34 cellular contexts compared by ENCODE assay signal in genomic region chr6:81925201-81925600, GRCh38.
"Had no signal": no experiment of that assay in that cellular context is flagged by ENCODE, and none has a peak within 500 bp of the region (broad histone marks: within the 10 kb centered on the region; RNA-seq: fewer than 3 reads in every experiment).

No MANE protein-coding gene starts in this region.

- H3K4me1 Mint-ChIP-seq: activated CD4-positive, alpha-beta memory T cell treated with anti-CD3 and anti-CD28 coated beads, Interleukin-2, amount 10 ng/mL, durations not matched to agents 7 days and 5 days; activated CD4-positive, alpha-beta T cell treated with anti-CD3 and anti-CD28 coated beads for 36 hours; activated CD4-positive, alpha-beta T cell treated with anti-CD3 and anti-CD28 coated beads, Interleukin-2, amount 10 ng/mL, durations not matched to agents 7 days and 5 days; activated CD8-positive, alpha-beta memory T cell treated with anti-CD3 and anti-CD28 coated beads, Interleukin-2, amount 10 ng/mL, durations not matched to agents 7 days and 5 days; activated naive CD8-positive, alpha-beta T cell treated with anti-CD3 and anti-CD28 coated beads for 36 hours; WTC11 had no signal

- H3K4me3 Mint-ChIP-seq: activated CD4-positive, alpha-beta memory T cell treated with anti-CD3 and anti-CD28 coated beads, Interleukin-2, amount 10 ng/mL, durations not matched to agents 7 days and 5 days; activated CD4-positive, alpha-beta T cell treated with anti-CD3 and anti-CD28 coated beads for 36 hours; activated CD4-positive, alpha-beta T cell treated with anti-CD3 and anti-CD28 coated beads, Interleukin-2, amount 10 ng/mL, durations not matched to agents 7 days and 5 days; activated CD8-positive, alpha-beta memory T cell treated with anti-CD3 and anti-CD28 coated beads, Interleukin-2, amount 10 ng/mL, durations not matched to agents 7 days and 5 days; activated CD8-positive, alpha-beta T cell treated with anti-CD3 and anti-CD28 coated beads, Interleukin-2, amount 10 ng/mL, durations not matched to agents 7 days and 5 days; activated naive CD4-positive, alpha-beta T cell treated with anti-CD3 and anti-CD28 coated beads for 36 hours; activated naive CD8-positive, alpha-beta T cell treated with anti-CD3 and anti-CD28 coated beads for 36 hours; activated T-cell treated with anti-CD3 and anti-CD28 coated beads, Interleukin-2, amount 50 U/mL, for 24 hours; T-helper 1 cell treated with Interleukin-12 subunit alpha and Interleukin-12 subunit beta and Interleukin-4 antibody, amounts not matched to agents 30 μg/mL and 1 μg/mL, for 36 hours; T-helper 2 cell treated with Interferon-gamma antibody and Interleukin-4, amounts not matched to agents 5 μg/mL and 100 μg/mL, for 36 hours; WTC11 had no signal

- ATAC-seq: activated CD4-positive, alpha-beta T cell treated with anti-CD3 and anti-CD28 coated beads for 36 hours; activated CD4-positive, CD25-positive, alpha-beta regulatory T cell treated with anti-CD3 and anti-CD28 coated beads, Interleukin-2, amount 50 U/mL, for 24 hours; activated CD8-positive, alpha-beta memory T cell treated with anti-CD3 and anti-CD28 coated beads, Interleukin-2, amount 10 ng/mL, durations not matched to agents 7 days and 5 days; activated CD8-positive, alpha-beta T cell treated with anti-CD3 and anti-CD28 coated beads, Interleukin-2, amount 10 ng/mL, durations not matched to agents 7 days and 5 days; activated naive CD4-positive, alpha-beta T cell treated with anti-CD3 and anti-CD28 coated beads, Interleukin-2, amount 50 U/mL, for 72 hours; body of pancreas; WTC11 had no signal

- H3K36me3 Mint-ChIP-seq: activated CD8-positive, alpha-beta memory T cell treated with anti-CD3 and anti-CD28 coated beads, Interleukin-2, amount 10 ng/mL, durations not matched to agents 7 days and 5 days; activated naive CD4-positive, alpha-beta T cell treated with anti-CD3 and anti-CD28 coated beads, Interleukin-2, amount 50 U/mL, for 72 hours; activated naive CD8-positive, alpha-beta T cell treated with anti-CD3 and anti-CD28 coated beads for 36 hours; WTC11 had no signal

- H3K27me3 Mint-ChIP-seq: activated CD4-positive, alpha-beta memory T cell treated with anti-CD3 and anti-CD28 coated beads, Interleukin-2, amount 10 ng/mL, durations not matched to agents 7 days and 5 days; activated CD4-positive, alpha-beta T cell treated with anti-CD3 and anti-CD28 coated beads for 36 hours; activated CD4-positive, alpha-beta T cell treated with anti-CD3 and anti-CD28 coated beads, Interleukin-2, amount 10 ng/mL, durations not matched to agents 7 days and 5 days; activated CD8-positive, alpha-beta memory T cell treated with anti-CD3 and anti-CD28 coated beads, Interleukin-2, amount 10 ng/mL, durations not matched to agents 7 days and 5 days; activated naive CD8-positive, alpha-beta T cell treated with anti-CD3 and anti-CD28 coated beads for 36 hours; activated T-cell treated with anti-CD3 and anti-CD28 coated beads, Interleukin-2, amount 50 U/mL, for 24 hours had no signal

- DNase-seq: activated CD4-positive, alpha-beta memory T cell treated with anti-CD3 and anti-CD28 coated beads, Interleukin-2, amount 10 ng/mL, durations not matched to agents 7 days and 5 days; activated CD4-positive, alpha-beta T cell treated with anti-CD3 and anti-CD28 coated beads for 1 hour; activated CD4-positive, alpha-beta T cell treated with anti-CD3 and anti-CD28 coated beads for 36 hours; activated CD4-positive, alpha-beta T cell treated with anti-CD3 and anti-CD28 coated beads for 48 hours; activated CD4-positive, alpha-beta T cell treated with anti-CD3 and anti-CD28 coated beads, Interleukin-2, amount 10 ng/mL, durations not matched to agents 7 days and 5 days; activated CD4-positive, alpha-beta T cell treated with anti-CD3 and anti-CD28 coated beads, Interleukin-2, amount 50 U/mL, for 48 hours; activated CD4-positive, CD25-positive, alpha-beta regulatory T cell; activated CD8-positive, alpha-beta memory T cell treated with anti-CD3 and anti-CD28 coated beads for 24 hours; activated CD8-positive, alpha-beta memory T cell treated with anti-CD3 and anti-CD28 coated beads, Interleukin-2, amount 10 ng/mL, durations not matched to agents 7 days and 5 days; activated CD8-positive, alpha-beta memory T cell treated with anti-CD3 and anti-CD28 coated beads, Interleukin-2, amount 50 U/mL, for 48 hours; activated CD8-positive, alpha-beta T cell treated with anti-CD3 and anti-CD28 coated beads, Interleukin-2, amount 10 ng/mL, durations not matched to agents 7 days and 5 days; activated effector memory CD4-positive, alpha-beta T cell treated with Interleukin-2 at 50 U/mL for 16 hours; activated gamma-delta T cell; activated naive CD4-positive, alpha-beta T cell treated with anti-CD3 and anti-CD28 coated beads for 36 hours; activated naive CD4-positive, alpha-beta T cell treated with anti-CD3 and anti-CD28 coated beads, Interleukin-2, amount 50 U/mL, for 16 hours; activated naive CD8-positive, alpha-beta T cell treated with anti-CD3 and anti-CD28 coated beads for 36 hours; activated T-cell treated with anti-CD3 and anti-CD28 coated beads, Interleukin-2, amount 50 U/mL, for 24 hours; activated T-cell treated with anti-CD3 and anti-CD28 coated beads, Interleukin-2, amount 50 U/mL, for 48 hours; adrenal gland; amniotic stem cell; aorta; body of pancreas; brain microvascular endothelial cell; central memory CD4-positive, alpha-beta T cell; T-helper 1 cell; T-helper 2 cell; T-helper 9 cell; WERI-Rb-1 had no signal

- H3K9me3 Mint-ChIP-seq: activated CD4-positive, alpha-beta memory T cell treated with anti-CD3 and anti-CD28 coated beads, Interleukin-2, amount 10 ng/mL, durations not matched to agents 7 days and 5 days; activated CD4-positive, alpha-beta T cell treated with anti-CD3 and anti-CD28 coated beads, Interleukin-2, amount 10 ng/mL, durations not matched to agents 7 days and 5 days; activated naive CD4-positive, alpha-beta T cell treated with anti-CD3 and anti-CD28 coated beads for 36 hours; activated naive CD8-positive, alpha-beta T cell treated with anti-CD3 and anti-CD28 coated beads for 36 hours; activated T-helper 2 cell treated with anti-CD3 and anti-CD28 coated beads, Interferon-gamma antibody, Interleukin-2, Interleukin-4, amounts not matched to agents 10 μg/mL and 5 μg/mL and 100 μg/mL, durations not matched to agents 14 hours and 24 hours and 36 hours; T-helper 1 cell treated with Interleukin-12 subunit alpha and Interleukin-12 subunit beta and Interleukin-4 antibody, amounts not matched to agents 30 μg/mL and 1 μg/mL, for 36 hours had no signal

- H3K27ac Mint-ChIP-seq: activated CD4-positive, alpha-beta memory T cell treated with anti-CD3 and anti-CD28 coated beads, Interleukin-2, amount 10 ng/mL, durations not matched to agents 7 days and 5 days; activated CD4-positive, alpha-beta T cell treated with anti-CD3 and anti-CD28 coated beads for 36 hours; activated CD4-positive, alpha-beta T cell treated with anti-CD3 and anti-CD28 coated beads, Interleukin-2, amount 10 ng/mL, durations not matched to agents 7 days and 5 days; activated CD8-positive, alpha-beta memory T cell treated with anti-CD3 and anti-CD28 coated beads, Interleukin-2, amount 10 ng/mL, durations not matched to agents 7 days and 5 days; activated CD8-positive, alpha-beta T cell treated with anti-CD3 and anti-CD28 coated beads, Interleukin-2, amount 10 ng/mL, durations not matched to agents 7 days and 5 days; activated naive CD4-positive, alpha-beta T cell treated with anti-CD3 and anti-CD28 coated beads for 36 hours; activated naive CD4-positive, alpha-beta T cell treated with anti-CD3 and anti-CD28 coated beads, Interleukin-2, amount 50 U/mL, for 72 hours; activated naive CD8-positive, alpha-beta T cell treated with anti-CD3 and anti-CD28 coated beads for 36 hours; activated T-cell treated with anti-CD3 and anti-CD28 coated beads, Interleukin-2, amount 50 U/mL, for 24 hours; activated T-helper 2 cell treated with anti-CD3 and anti-CD28 coated beads, Interferon-gamma antibody, Interleukin-2, Interleukin-4, amounts not matched to agents 10 μg/mL and 5 μg/mL and 100 μg/mL, durations not matched to agents 14 hours and 24 hours and 36 hours; T-helper 1 cell treated with Interleukin-12 subunit alpha and Interleukin-12 subunit beta and Interleukin-4 antibody, amounts not matched to agents 30 μg/mL and 1 μg/mL, for 36 hours; T-helper 2 cell treated with Interferon-gamma antibody and Interleukin-4, amounts not matched to agents 5 μg/mL and 100 μg/mL, for 36 hours; WTC11 had no signal
